Comparison of ENCODE assay signal across 13 cellular contexts in the genomic region with DNA sequence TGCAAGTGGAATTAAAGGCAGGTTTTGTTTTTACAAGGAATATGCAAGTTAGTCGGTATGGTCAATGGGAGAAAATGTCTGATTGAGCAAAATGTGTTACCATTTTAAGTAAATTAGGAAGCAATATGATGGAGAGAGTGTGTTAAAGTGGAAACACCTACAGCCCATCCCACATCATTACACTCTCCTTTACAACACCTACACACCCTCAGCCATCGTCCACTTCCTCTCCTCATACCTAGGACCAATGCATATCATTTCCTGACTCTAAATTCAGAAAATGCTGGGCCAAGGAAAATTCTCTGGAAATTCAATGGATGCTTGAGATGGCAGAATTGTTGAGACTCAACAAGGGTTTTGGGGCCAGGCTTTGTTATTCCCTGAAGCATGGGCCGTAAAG. TPM values are rescaled to one million over a fixed set of nuclear protein-coding genes. Genes with fewer than 3 reads are reported as not detected.
"Had no signal": no experiment of that assay in that cellular context is flagged by ENCODE, and none has a peak within 500 bp of the region (broad histone marks: within the 10 kb centered on the region; RNA-seq: fewer than 3 reads in every experiment).

No MANE protein-coding gene starts in this region.

- H3K4me3 Mint-ChIP-seq: IgD-negative memory B cell had no signal

- H3K9ac ChIP-seq: KMS-11 had no signal

- H3K9me3 ChIP-seq: SJSA1 had no signal

- H3K27me3 ChIP-seq: SJSA1 had no signal

- H3K27ac ChIP-seq: KMS-11, SJSA1, SK-N-MC had no signal

- DNase-seq: NCI-H1436 treated with DMSO at 0.1 percent for 48 hours, NCI-H187 treated with DMSO at 0.1 percent for 48 hours, NCI-H510A, NCI-H524 treated with DMSO at 0.1 percent for 48 hours, SIG-M5 had no signal

- H3K4me1 Mint-ChIP-seq: IgD-negative memory B cell had no signal

- H3K36me3 ChIP-seq: SJSA1 had no signal

- H3K27ac Mint-ChIP-seq: IgD-negative memory B cell had no signal

- H3K4me2 ChIP-seq: KMS-11 had no signal

- H3K4me3 ChIP-seq: K562, SJSA1, SK-N-MC had no signal

- FAIRE-seq: RCC 7860 had no signal

RNA-seq across cellular contexts. Expression of a gene that starts 16.4 kb away (rescaled TPM):
- total RNA-seq: HepG2, K562, MCF 10A had no signal
- polyA plus RNA-seq: HepG2, IgD-negative memory B cell, K562 had no signal
